ENCODE assay signal across 13 cellular contexts in the genomic region with DNA sequence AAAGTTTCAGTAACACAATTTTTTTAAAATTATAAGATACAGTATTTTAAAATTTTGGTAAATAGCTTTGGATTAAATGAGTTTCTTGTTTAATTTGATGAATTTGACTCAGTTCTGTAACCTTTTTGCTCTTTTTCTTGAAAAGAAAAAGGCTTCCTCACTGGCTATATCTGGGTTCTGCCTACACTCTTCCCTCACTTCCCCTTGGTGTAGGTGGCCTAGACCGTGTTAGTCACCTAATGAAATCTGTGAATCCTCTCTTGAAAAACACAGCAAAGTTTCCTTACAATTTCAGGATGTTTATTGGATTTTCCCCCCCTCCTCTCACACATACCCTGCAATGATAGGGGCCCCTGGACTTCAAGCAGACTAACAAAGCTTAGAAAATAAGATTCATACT.
"Had no signal": no experiment of that assay in that cellular context is flagged by ENCODE, and none has a peak within 500 bp of the region (broad histone marks: within the 10 kb centered on the region; RNA-seq: fewer than 3 reads in every experiment).

No MANE protein-coding gene starts in this region.

- H3K9me3 ChIP-seq: adrenal gland, left lung had no signal

- DNase-seq: activated CD4-positive, alpha-beta T cell treated with anti-CD3 and anti-CD28 coated beads, Interleukin-2, amount 50 U/mL, for 48 hours; activated gamma-delta T cell; activated T-cell treated with anti-CD3 and anti-CD28 coated beads, Interleukin-2, amount 50 U/mL, for 4 hours; adrenal gland; erythroblast; kidney; left lung; mesenchymal stem cell; posterior cingulate gyrus; SW 1271 had no signal

- FAIRE-seq: kidney had no signal

- H3K27me3 ChIP-seq: adrenal gland, left lung had no signal

- H3K4me3 ChIP-seq: adrenal gland, left lung had no signal

- H3K27ac ChIP-seq: adrenal gland, left lung had no signal

- H3K4me1 ChIP-seq: adrenal gland, left lung had no signal

- H3K27me3 Mint-ChIP-seq: type B pancreatic cell had no signal

- ATAC-seq: left lung; stimulated activated effector memory CD8-positive, alpha-beta T cell treated with anti-CD3 and anti-CD28 coated beads, Interleukin-12 subunit alpha, Interleukin-12 subunit beta, amount 100 ng/mL, for 72 hours had no signal

- H3K36me3 Mint-ChIP-seq: stimulated activated effector memory CD8-positive, alpha-beta T cell treated with anti-CD3 and anti-CD28 coated beads, Interleukin-12 subunit alpha, Interleukin-12 subunit beta, amount 100 ng/mL, for 72 hours; type B pancreatic cell had no signal

- H3K9me3 Mint-ChIP-seq: activated T-cell treated with anti-CD3 and anti-CD28 coated beads, Interleukin-2, amount 50 U/mL, for 4 hours; nephron; stimulated activated effector memory CD8-positive, alpha-beta T cell treated with anti-CD3 and anti-CD28 coated beads, Interleukin-12 subunit alpha, Interleukin-12 subunit beta, amount 100 ng/mL, for 72 hours; type B pancreatic cell had no signal

- H3K4me3 Mint-ChIP-seq: activated T-cell treated with anti-CD3 and anti-CD28 coated beads, Interleukin-2, amount 50 U/mL, for 4 hours; nephron; stimulated activated effector memory CD8-positive, alpha-beta T cell treated with anti-CD3 and anti-CD28 coated beads, Interleukin-12 subunit alpha, Interleukin-12 subunit beta, amount 100 ng/mL, for 72 hours; type B pancreatic cell had no signal

- H3K4me1 Mint-ChIP-seq: nephron had no signal

- H3K36me3 ChIP-seq: adrenal gland, left lung had no signal

- H3K27ac Mint-ChIP-seq: nephron; stimulated activated effector memory CD8-positive, alpha-beta T cell treated with anti-CD3 and anti-CD28 coated beads, Interleukin-12 subunit alpha, Interleukin-12 subunit beta, amount 100 ng/mL, for 72 hours; type B pancreatic cell had no signal
